12 cellular contexts compared by ENCODE assay signal in genomic region chr2:17822452-17823117, GRCh38. TPM values are rescaled to one million over a fixed set of nuclear protein-coding genes. Genes with fewer than 3 reads are reported as not detected.
DNase-seq lines count a peak whose midpoint lies in the region; ATAC-seq, FAIRE-seq and TF ChIP-seq lines count a peak whose summit lies in the region.
"Had no signal": no experiment of that assay in that cellular context is flagged by ENCODE, and none has a peak within 500 bp of the region (broad histone marks: within the 10 kb centered on the region; RNA-seq: fewer than 3 reads in every experiment).

No MANE protein-coding gene starts in this region.

- no peak for TF ChIP-seq EP300 in GM12878 (IDR thresholded peaks at IDR 0.05; ENCODE audit: borderline replicate concordance in 1 of 2, control insufficient read depth in 1 of 2, low read depth in 2 of 2, low read length in 2 of 2)

- H3K9me3 ChIP-seq in GM12878 (replicated peaks; ENCODE audit: control insufficient read depth, insufficient read depth, low read length), result no peaks in the 10 kb centered on the region; the same call in 2 of the 3 replicates

- no peaks in the 10 kb centered on the region for H4K20me1 ChIP-seq in GM12878 (ENCODE audit: control insufficient read depth, insufficient read depth)

- peaks cover 17% of the 10 kb centered on the region for H3K4me1 Mint-ChIP-seq in activated naive CD8-positive, alpha-beta T cell treated with anti-CD3 and anti-CD28 coated beads, Interleukin-2, amount 10 ng/mL, durations not matched to agents 7 days and 5 days
- peaks cover 6% of the 10 kb centered on the region for H3K4me1 Mint-ChIP-seq in activated naive CD8-positive, alpha-beta T cell treated with anti-CD3 and anti-CD28 coated beads for 36 hours
- peaks cover 21% of the 10 kb centered on the region for H3K4me1 Mint-ChIP-seq in activated T-helper 1 cell treated with anti-CD3 and anti-CD28 coated beads, Interleukin-12 subunit alpha, Interleukin-12 subunit beta, Interleukin-2, Interleukin-4 antibody, amounts not matched to agents 30 ng/mL and 10 ng/mL and 1 ng/mL, durations not matched to agents 14 hours and 24 hours and 36 hours (ENCODE audit: low read depth)

- H3K4me1 ChIP-seq in GM12878 (ENCODE audit: control insufficient read depth, insufficient read depth, low read length), result peaks cover 29% of the 10 kb centered on the region

- POLR2A ChIA-PET in activated naive CD8-positive, alpha-beta T cell treated with anti-CD3 and anti-CD28 coated beads, Interleukin-2, amount 10 ng/mL, durations not matched to agents 7 days and 5 days (lab: Charles Lee), result no interaction called here
- POLR2A ChIA-PET in GM12878 (lab: Charles Lee), result interaction anchor here (0.9 to 6.1 kb wide), 5 partner anchors 9 to 68 kb away, joined by 3 to 80 read pairs (median 10); partner anchors contain the start of genes GEN1 and SMC6

- FAIRE-seq in GM12878 (lab: Jason Lieb, UNC), result no peak

- H3K27me3 Mint-ChIP-seq in activated naive CD8-positive, alpha-beta T cell treated with anti-CD3 and anti-CD28 coated beads, Interleukin-2, amount 10 ng/mL, durations not matched to agents 7 days and 5 days, result peaks cover 31% of the 10 kb centered on the region
- peaks cover 18% of the 10 kb centered on the region for H3K27me3 Mint-ChIP-seq in activated naive CD8-positive, alpha-beta T cell treated with anti-CD3 and anti-CD28 coated beads for 36 hours
- H3K27me3 Mint-ChIP-seq in activated T-helper 1 cell treated with anti-CD3 and anti-CD28 coated beads, Interleukin-12 subunit alpha, Interleukin-12 subunit beta, Interleukin-2, Interleukin-4 antibody, amounts not matched to agents 30 ng/mL and 10 ng/mL and 1 ng/mL, durations not matched to agents 14 hours and 24 hours and 36 hours (ENCODE audit: insufficient read depth), result peaks cover 17% of the 10 kb centered on the region

- RAD21 ChIA-PET in GM12878 (lab: Charles Lee; ENCODE audit: unreplicated experiment), result interaction anchor here (0.6 to 5.0 kb wide), 13 partner anchors 9 to 372 kb away, joined by 3 to 96 read pairs (median 4); partner anchors contain the start of genes GEN1 and SMC6

- H3K27me3 ChIP-seq in GM12878 (replicated peaks in 1 of 2; ENCODE audit: control insufficient read depth in 2 of 2, insufficient read depth in 2 of 2, low read length in 1 of 2), result no peaks in the 10 kb centered on the region

- SMC1A ChIA-PET in GM12878 (lab: Charles Lee; ENCODE audit: uncharacterized antibody, unreplicated experiment), result interaction anchor here (0.6 to 15.2 kb wide), 17 partner anchors 9 to 1164 kb away, joined by 3 to 288 read pairs (median 4); partner anchors contain the start of genes GEN1, MSGN1 and SMC6

- H3K4me3 ChIP-seq in GM12878, result 0 out of 2 replicates have a peak overlapping the region, but pooled peaks have one; percentile 48
- no peak overlapping the region for H3K4me3 ChIP-seq in lower leg skin (ENCODE audit: low read depth, poor library complexity, severe bottlenecking)

- TF ChIP-seq POLR2A in GM12878 (IDR thresholded peaks at IDR 0.05; ENCODE audit: low read depth, low read length), result no peak
- TF ChIP-seq POLR2A in lower leg skin (IDR thresholded peaks at IDR 0.05), result no peak

- no peak for ATAC-seq in activated naive CD8-positive, alpha-beta T cell treated with anti-CD3 and anti-CD28 coated beads, Interleukin-2, amount 10 ng/mL, durations not matched to agents 7 days and 5 days (ENCODE audit: low read depth)
- ATAC-seq in HG02885 (IDR thresholded peaks at IDR 0.05; ENCODE audit: poor library complexity, unreplicated experiment) (peak; percentile 60), GM12878 (peak; percentile 84)

- under 1% methylated on average over 4 of the region's 4 CpGs for WGBS in GM12878 (ENCODE audit: insufficient coverage, insufficient replicate concordance, low lambda C conversion rate, missing lambda C conversion rate)
- WGBS in lower leg skin, 2 donors, result 60 to 72% methylated on average over 4 of the region's 4 CpGs

- peak overlapping the region; percentile 55 for H3K27ac ChIP-seq in GM12878 (ENCODE audit: control insufficient read depth, insufficient read depth)

- peak overlapping the region; percentile 52 for H3K4me3 Mint-ChIP-seq in activated naive CD8-positive, alpha-beta T cell treated with anti-CD3 and anti-CD28 coated beads, Interleukin-2, amount 10 ng/mL, durations not matched to agents 7 days and 5 days
- no peak overlapping the region for H3K4me3 Mint-ChIP-seq in activated naive CD8-positive, alpha-beta T cell treated with anti-CD3 and anti-CD28 coated beads for 36 hours
- H3K4me3 Mint-ChIP-seq in activated T-helper 1 cell treated with anti-CD3 and anti-CD28 coated beads, Interleukin-12 subunit alpha, Interleukin-12 subunit beta, Interleukin-2, Interleukin-4 antibody, amounts not matched to agents 30 ng/mL and 10 ng/mL and 1 ng/mL, durations not matched to agents 14 hours and 24 hours and 36 hours, result no peak overlapping the region

- H3K36me3 ChIP-seq in GM12878 (ENCODE audit: control insufficient read depth in 2 of 2, insufficient read depth in 2 of 2, low read length in 1 of 2), result no peaks in the 10 kb centered on the region

- CTCF ChIA-PET in GM12878 (lab: Yijun Ruan, JAX), result interaction anchor here (0.6 to 6.6 kb wide), 14 partner anchors 9 to 104 kb away, joined by 3 to 77 read pairs (median 4); partner anchors contain the start of gene GEN1

- H3K9me3 Mint-ChIP-seq in activated naive CD8-positive, alpha-beta T cell treated with anti-CD3 and anti-CD28 coated beads, Interleukin-2, amount 10 ng/mL, durations not matched to agents 7 days and 5 days, result no peaks in the 10 kb centered on the region
- H3K9me3 Mint-ChIP-seq in activated naive CD8-positive, alpha-beta T cell treated with anti-CD3 and anti-CD28 coated beads for 36 hours, result no peaks in the 10 kb centered on the region
- H3K9me3 Mint-ChIP-seq in activated T-helper 1 cell treated with anti-CD3 and anti-CD28 coated beads, Interleukin-12 subunit alpha, Interleukin-12 subunit beta, Interleukin-2, Interleukin-4 antibody, amounts not matched to agents 30 ng/mL and 10 ng/mL and 1 ng/mL, durations not matched to agents 14 hours and 24 hours and 36 hours, result no peaks in the 10 kb centered on the region

- H3K36me3 Mint-ChIP-seq in activated naive CD8-positive, alpha-beta T cell treated with anti-CD3 and anti-CD28 coated beads, Interleukin-2, amount 10 ng/mL, durations not matched to agents 7 days and 5 days, result no peaks in the 10 kb centered on the region
- H3K36me3 Mint-ChIP-seq in activated naive CD8-positive, alpha-beta T cell treated with anti-CD3 and anti-CD28 coated beads for 36 hours, result no peaks in the 10 kb centered on the region
- no peaks in the 10 kb centered on the region for H3K36me3 Mint-ChIP-seq in activated T-helper 1 cell treated with anti-CD3 and anti-CD28 coated beads, Interleukin-12 subunit alpha, Interleukin-12 subunit beta, Interleukin-2, Interleukin-4 antibody, amounts not matched to agents 30 ng/mL and 10 ng/mL and 1 ng/mL, durations not matched to agents 14 hours and 24 hours and 36 hours (ENCODE audit: low read depth)

- TF ChIP-seq CTCF in GM12878 (IDR thresholded peaks at IDR 0.05 in 2 of 3, conservative IDR thresholded peaks at IDR 0.05 in 1 of 3; ENCODE audit: control insufficient read depth in 2 of 3, extremely low read depth in 1 of 3, insufficient read depth in 1 of 3, low read depth in 3 of 3, low read length in 3 of 3) (no peak), lower leg skin (IDR thresholded peaks at IDR 0.05) (no peak)

- H3K4me2 ChIP-seq in GM12878 (ENCODE audit: control insufficient read depth, insufficient read depth), result peak overlapping the region; percentile 9

- peak overlapping the region; percentile 52 for H2AFZ ChIP-seq in GM12878 (ENCODE audit: control insufficient read depth, low read depth, low read length)

- H3K79me2 ChIP-seq in GM12878 (ENCODE audit: control insufficient read depth, insufficient read depth, low read length), result no peaks in the 10 kb centered on the region

- H3K27ac Mint-ChIP-seq in activated naive CD8-positive, alpha-beta T cell treated with anti-CD3 and anti-CD28 coated beads, Interleukin-2, amount 10 ng/mL, durations not matched to agents 7 days and 5 days, result no peak overlapping the region
- H3K27ac Mint-ChIP-seq in activated naive CD8-positive, alpha-beta T cell treated with anti-CD3 and anti-CD28 coated beads for 36 hours, result no peak overlapping the region
- no peak overlapping the region for H3K27ac Mint-ChIP-seq in activated T-helper 1 cell treated with anti-CD3 and anti-CD28 coated beads, Interleukin-12 subunit alpha, Interleukin-12 subunit beta, Interleukin-2, Interleukin-4 antibody, amounts not matched to agents 30 ng/mL and 10 ng/mL and 1 ng/mL, durations not matched to agents 14 hours and 24 hours and 36 hours

- in situ Hi-C loops in GM12878 (cut with MboI), result no loop called here

- no TSS peak for BruUV-seq in GM12878 (replicated peaks; lab: Mats Ljungman, UMichigan)

- no peak for TF ChIP-seq RAD21 in GM12878 (IDR thresholded peaks at IDR 0.05; ENCODE audit: insufficient read depth, low read depth, low read length)

- no peak for DNase-seq in activated naive CD8-positive, alpha-beta T cell treated with anti-CD3 and anti-CD28 coated beads, Interleukin-2, amount 10 ng/mL, durations not matched to agents 7 days and 5 days
- DNase-seq in activated naive CD8-positive, alpha-beta T cell treated with anti-CD3 and anti-CD28 coated beads for 36 hours, result no peak
- no peak for DNase-seq in GM12878 (ENCODE audit: low read depth, low spot score)
- DNase-seq in NCI-H82 (lab: John Stamatoyannopoulos, UW), result no peak
- DNase-seq in activated T-helper 1 cell treated with anti-CD3 and anti-CD28 coated beads, Interleukin-12 subunit alpha, Interleukin-12 subunit beta, Interleukin-2, Interleukin-4 antibody, amounts not matched to agents 30 ng/mL and 10 ng/mL and 1 ng/mL, durations not matched to agents 14 hours and 24 hours and 36 hours (ENCODE audit: low spot score), result no peak
- DNase-seq in lower leg skin (ENCODE audit: low spot score in 2 of 2), result no peak
- DNase-seq in OCI-M1 (lab: John Stamatoyannopoulos, UW), result no peak
- DNase-seq: hypothalamus, NCI-H146, occipital lobe had no signal

- no peak overlapping the region for H3K9ac ChIP-seq in GM12878 (ENCODE audit: control insufficient read depth, insufficient read depth, low read length)

- intact Hi-C loops in GM12878 (cut with micrococcal nuclease; ENCODE audit: unreplicated experiment), result loop anchor here (1.0 to 5.0 kb wide), 2 partner anchors 9 to 165 kb away; no protein-coding TSS in a partner anchor
- intact Hi-C loops in activated T-helper 1 cell treated with anti-CD3 and anti-CD28 coated beads, Interleukin-12 subunit alpha, Interleukin-12 subunit beta, Interleukin-2, Interleukin-4 antibody, amounts not matched to agents 30 ng/mL and 10 ng/mL and 1 ng/mL, durations not matched to agents 14 hours and 24 hours and 36 hours (cut with micrococcal nuclease), result no loop called here
- intact Hi-C loops in lower leg skin (cut with DNase I; ENCODE audit: low total_unique reads), result no loop called here

RNA-seq across cellular contexts. Expression of gene MSGN1, which starts 6.3 kb away (rescaled TPM):
- total RNA-seq in activated naive CD8-positive, alpha-beta T cell treated with anti-CD3 and anti-CD28 coated beads, Interleukin-2, amount 10 ng/mL, durations not matched to agents 7 days and 5 days, result not detected
- total RNA-seq in activated naive CD8-positive, alpha-beta T cell treated with anti-CD3 and anti-CD28 coated beads for 36 hours, result not detected
- total RNA-seq in GM12878 (2013; cell fraction: nucleolus; rRNA removed), result not detected in 2 replicates
- not detected in 2 replicates for total RNA-seq in GM12878 (2014; rRNA removed)
- 0.27 and 0.32 TPM in 2 replicates for total RNA-seq in GM12878 (2014; rRNA removed; fragmentation: Illumina TruSeq; extraction: Trizol)
- not detected in 2 replicates for total RNA-seq in GM12878 (2021)
- polyA plus RNA-seq in GM12878 (2011; ENCODE audit: low read depth), result not detected
- polyA plus RNA-seq in GM12878 (2011; rRNA removed), result not detected in 2 replicates
- polyA plus RNA-seq in GM12878 (2011; cell fraction: cytosol; rRNA removed), result 0.30 TPM in 1 of 2 replicates, not detected in the other
- 0.31 and 0.48 TPM in 2 replicates for polyA plus RNA-seq in GM12878 (2011; cell fraction: nucleus; rRNA removed)
- not detected in 2 replicates for polyA plus RNA-seq in GM12878 (2012)
- polyA plus RNA-seq in GM12878 (2014; fragmentation: Illumina TruSeq; extraction: Trizol), result not detected in 2 replicates
- not detected for polyA plus RNA-seq in GM12878 (2014; fragmentation: Nextera tagmentation; extraction: Ambion mirVana)
- polyA plus RNA-seq in GM12878 (2014; rRNA removed), result not detected in 2 replicates
- polyA plus RNA-seq in GM12878 (2016; fragmentation: Nextera tagmentation; extraction: Ambion mirVana), result not detected
- polyA minus RNA-seq in GM12878 (2011; rRNA and poly(A)+ RNA removed), result 0.46 TPM in 1 of 2 replicates, not detected in the other
- polyA minus RNA-seq in GM12878 (2011; cell fraction: cytosol; rRNA and poly(A)+ RNA removed), result not detected in 2 replicates
- polyA minus RNA-seq in GM12878 (2011; cell fraction: nucleus; rRNA and poly(A)+ RNA removed), result 1.1 TPM in 1 of 2 replicates, not detected in the other
- not detected in 2 replicates for total RNA-seq in activated T-helper 1 cell treated with anti-CD3 and anti-CD28 coated beads, Interleukin-12 subunit alpha, Interleukin-12 subunit beta, Interleukin-2, Interleukin-4 antibody, amounts not matched to agents 30 ng/mL and 10 ng/mL and 1 ng/mL, durations not matched to agents 14 hours and 24 hours and 36 hours
- total RNA-seq in lower leg skin, result not detected
- total RNA-seq: cerebellum, occipital lobe had no signal

RNA-seq across cellular contexts. Expression of gene KCNS3, which starts 55.9 kb away (rescaled TPM):
- not detected for total RNA-seq in activated naive CD8-positive, alpha-beta T cell treated with anti-CD3 and anti-CD28 coated beads, Interleukin-2, amount 10 ng/mL, durations not matched to agents 7 days and 5 days
- not detected for total RNA-seq in activated naive CD8-positive, alpha-beta T cell treated with anti-CD3 and anti-CD28 coated beads for 36 hours
- not detected in 2 replicates for total RNA-seq in GM12878 (2013; cell fraction: nucleolus; rRNA removed)
- total RNA-seq in GM12878 (2014; rRNA removed) (not detected in 2 replicates), GM12878 (2014; rRNA removed; fragmentation: Illumina TruSeq; extraction: Trizol) (not detected in 2 replicates), GM12878 (2021) (not detected in 2 replicates), lower leg skin (10 to 100 TPM; 11.0 to 35.4 (median 17.9) TPM)
- not detected for polyA plus RNA-seq in GM12878 (2011; ENCODE audit: low read depth)
- polyA plus RNA-seq in GM12878 (2011; rRNA removed) (not detected in 2 replicates), GM12878 (2014; fragmentation: Illumina TruSeq; extraction: Trizol) (not detected in 2 replicates), GM12878 (2014; fragmentation: Nextera tagmentation; extraction: Ambion mirVana) (not detected), GM12878 (2014; rRNA removed) (not detected in 2 replicates), GM12878 (2016; fragmentation: Nextera tagmentation; extraction: Ambion mirVana) (not detected)
- 0.01 TPM in 1 of 2 replicates, not detected in the other for polyA plus RNA-seq in GM12878 (2011; cell fraction: cytosol; rRNA removed)
- not detected in 2 replicates for polyA plus RNA-seq in GM12878 (2011; cell fraction: nucleus; rRNA removed)
- not detected in 2 replicates for polyA plus RNA-seq in GM12878 (2012)
- not detected in 2 replicates for polyA minus RNA-seq in GM12878 (2011; rRNA and poly(A)+ RNA removed)
- not detected in 2 replicates for polyA minus RNA-seq in GM12878 (2011; cell fraction: cytosol; rRNA and poly(A)+ RNA removed)
- polyA minus RNA-seq in GM12878 (2011; cell fraction: nucleus; rRNA and poly(A)+ RNA removed), result not detected in 2 replicates
- total RNA-seq in activated T-helper 1 cell treated with anti-CD3 and anti-CD28 coated beads, Interleukin-12 subunit alpha, Interleukin-12 subunit beta, Interleukin-2, Interleukin-4 antibody, amounts not matched to agents 30 ng/mL and 10 ng/mL and 1 ng/mL, durations not matched to agents 14 hours and 24 hours and 36 hours, result 0.07 TPM in 1 of 2 replicates, not detected in the other

Comparison
In these comparisons a context has a peak if more than half of its experiments do, and no peak if none do; other contexts are left out.
1. RNA of gene KCNS3, which starts 55.9 kb away (total RNA-seq): 11.0 to 35.4 TPM in lower leg skin; not detected in activated naive CD8-positive, alpha-beta T cell treated with anti-CD3 and anti-CD28 coated beads, Interleukin-2, amount 10 ng/mL, durations not matched to agents 7 days and 5 days, not detected in activated naive CD8-positive, alpha-beta T cell treated with anti-CD3 and anti-CD28 coated beads for 36 hours, not detected in GM12878 and 0.07 TPM in activated T-helper 1 cell treated with anti-CD3 and anti-CD28 coated beads, Interleukin-12 subunit alpha, Interleukin-12 subunit beta, Interleukin-2, Interleukin-4 antibody, amounts not matched to agents 30 ng/mL and 10 ng/mL and 1 ng/mL, durations not matched to agents 14 hours and 24 hours and 36 hours; every median in the first group is over 10 times any median in the second.